In genomic region chr2:75031906-75032803, GRCh38 we compare ENCODE assay signal across 29 cellular contexts.
"Had no signal": no experiment of that assay in that cellular context is flagged by ENCODE, and none has a peak within 500 bp of the region (broad histone marks: within the 10 kb centered on the region; RNA-seq: fewer than 3 reads in every experiment).

No MANE protein-coding gene starts in this region.

- DNase-seq: activated CD4-positive, alpha-beta T cell treated with anti-CD3 and anti-CD28 coated beads for 1 hour; activated CD4-positive, alpha-beta T cell treated with anti-CD3 and anti-CD28 coated beads, Interleukin-2, amount 50 U/mL, for 1 hour; activated CD8-positive, alpha-beta memory T cell treated with anti-CD3 and anti-CD28 coated beads for 24 hours; activated CD8-positive, alpha-beta memory T cell treated with anti-CD3 and anti-CD28 coated beads, Interleukin-2, amount 50 U/mL, for 4 hours; activated effector memory CD4-positive, alpha-beta T cell treated with Interleukin-2 at 50 U/mL for 16 hours; activated naive CD4-positive, alpha-beta T cell treated with anti-CD3 and anti-CD28 coated beads for 36 hours; activated T-cell treated with anti-CD3 and anti-CD28 coated beads, Interleukin-2, amount 50 U/mL, for 48 hours; aorta; brain microvascular endothelial cell; caudate nucleus; effector CD8-positive, alpha-beta T cell; hypothalamus; left ventricle myocardium superior; mammary epithelial cell; pancreas; psoas muscle; spleen; stimulated activated CD4-positive, alpha-beta T cell treated with anti-CD3 and anti-CD28 coated beads, Interleukin-4, amount 100 ng/mL, for 1 hour; stimulated activated naive CD4-positive, alpha-beta T cell; substantia nigra; T-helper 1 cell; thyroid gland; upper lobe of right lung had no signal

- ATAC-seq: left ventricle myocardium superior, pancreas, psoas muscle, upper lobe of right lung had no signal

- FAIRE-seq: frontal cortex, pancreas had no signal

- H3K27ac Mint-ChIP-seq: activated naive CD4-positive, alpha-beta T cell treated with anti-CD3 and anti-CD28 coated beads for 36 hours; dendritic cell treated with granulocyte-macrophage colony-stimulating factor and Interleukin-4, amounts not matched to agents 40 ng/mL and 50 ng/mL, for 4 days; mesothelial cell of epicardium; nephron had no signal

- H3K4me3 ChIP-seq: pancreas, psoas muscle, right atrium auricular region, spleen, thyroid gland, upper lobe of right lung had no signal

- H3K4me1 ChIP-seq: thyroid gland had no signal

- H3K36me3 Mint-ChIP-seq: mesothelial cell of epicardium had no signal

- H3K27me3 Mint-ChIP-seq: dendritic cell treated with granulocyte-macrophage colony-stimulating factor and Interleukin-4, amounts not matched to agents 40 ng/mL and 50 ng/mL, for 4 days had no signal

- H3K27ac ChIP-seq: brain microvascular endothelial cell, neutrophil, pancreas, psoas muscle, right atrium auricular region, spleen, thyroid gland, upper lobe of right lung had no signal

- H3K4me3 Mint-ChIP-seq: activated naive CD4-positive, alpha-beta T cell treated with anti-CD3 and anti-CD28 coated beads for 36 hours; dendritic cell treated with granulocyte-macrophage colony-stimulating factor and Interleukin-4, amounts not matched to agents 40 ng/mL and 50 ng/mL, for 4 days; mesothelial cell of epicardium; nephron had no signal

- H3K9me3 ChIP-seq: neutrophil, pancreas, psoas muscle, right atrium auricular region, spleen, thyroid gland, upper lobe of right lung had no signal

- H3K36me3 ChIP-seq: brain microvascular endothelial cell, neutrophil, pancreas, right atrium auricular region, spleen, thyroid gland, upper lobe of right lung had no signal

- H3K9me3 Mint-ChIP-seq: activated naive CD4-positive, alpha-beta T cell treated with anti-CD3 and anti-CD28 coated beads for 36 hours; dendritic cell treated with granulocyte-macrophage colony-stimulating factor and Interleukin-4, amounts not matched to agents 40 ng/mL and 50 ng/mL, for 4 days; mesothelial cell of epicardium; nephron had no signal

- H3K4me1 Mint-ChIP-seq: mesothelial cell of epicardium, nephron had no signal

- H3K27me3 ChIP-seq: brain microvascular endothelial cell, neutrophil, pancreas, right atrium auricular region, spleen, thyroid gland, upper lobe of right lung had no signal
